8 cellular contexts compared by ENCODE assay signal in genomic region chr13:49248433-49249002, GRCh38. TPM values are rescaled to one million over a fixed set of nuclear protein-coding genes. Genes with fewer than 3 reads are reported as not detected.
A peak's percentile ranks its signal among the peaks of the same experiment; 100 is the strongest.
DNase-seq lines count a peak whose midpoint lies in the region; ATAC-seq, FAIRE-seq and TF ChIP-seq lines count a peak whose summit lies in the region.

No MANE protein-coding gene starts in this region.

- peak overlapping the region; percentile 96 for H3K27ac Mint-ChIP-seq in activated T-cell treated with anti-CD3 and anti-CD28 coated beads, Interleukin-2, amount 50 U/mL, for 24 hours
- peak overlapping the region; percentile 87 for H3K27ac Mint-ChIP-seq in glutamatergic neuron (ENCODE audit: unreplicated experiment)

- POLR2A ChIA-PET in A549 (lab: Yijun Ruan, JAX): interaction anchor here (0.6 to 1.6 kb wide), 3 partner anchors 29 to 465 kb away, joined by 3 to 6 read pairs (median 4); partner anchors contain the start of genes CAB39L, MLNR and SETDB2

- no peaks in the 10 kb centered on the region for H3K9me3 Mint-ChIP-seq in activated T-cell treated with anti-CD3 and anti-CD28 coated beads, Interleukin-2, amount 50 U/mL, for 24 hours
- peaks cover 8% of the 10 kb centered on the region for H3K9me3 Mint-ChIP-seq in glutamatergic neuron (ENCODE audit: unreplicated experiment)

- 3% methylated on average over 18 of the region's 18 CpGs for WGBS in A549 (ENCODE audit: missing lambda C conversion rate)

- H2AFZ ChIP-seq in parathyroid adenoma: peak overlapping the region; percentile 93

- no peak for TF ChIP-seq POLR2A in A549 (IDR thresholded peaks at IDR 0.05; ENCODE audit: low read length)

- H3K4me1 ChIP-seq in A549 (0 out of 3 replicates have a peak, but pooled peaks cover 3% of the 10 kb centered on the region), parathyroid adenoma (no peaks in the 10 kb centered on the region)

- no peaks in the 10 kb centered on the region for H3K27me3 ChIP-seq in parathyroid adenoma (ENCODE audit: control insufficient read depth, insufficient read depth, low read length)

- ATAC-seq in A549 (peak; percentile 52 to 54; a peak in 4 of 6 replicates), HG03460 (IDR thresholded peaks at IDR 0.05; ENCODE audit: unreplicated experiment) (peak; percentile 7), HG03378 (IDR thresholded peaks at IDR 0.05; ENCODE audit: unreplicated experiment) (no peak)

- no peak for TF ChIP-seq EP300 in A549 (IDR thresholded peaks at IDR 0.05)

- no peak for TF ChIP-seq RAD21 in A549 (conservative IDR thresholded peaks at IDR 0.05 in 1 of 2, IDR thresholded peaks at IDR 0.05 in 1 of 2)

- peaks cover 49% of the 10 kb centered on the region for H3K36me3 Mint-ChIP-seq in activated T-cell treated with anti-CD3 and anti-CD28 coated beads, Interleukin-2, amount 50 U/mL, for 24 hours (ENCODE audit: low read depth)
- no peaks in the 10 kb centered on the region for H3K36me3 Mint-ChIP-seq in glutamatergic neuron (ENCODE audit: unreplicated experiment)

- CTCF ChIA-PET in A549 (lab: Yijun Ruan, JAX): interaction anchor here (0.5 to 1.9 kb wide), 8 partner anchors 10 to 1863 kb away, joined by 3 to 7 read pairs (median 4); no protein-coding TSS in a partner anchor

- DNase-seq in A549 (ENCODE audit: low read depth in 1 of 2, low spot score in 1 of 2): peak in 1 of 2 experiments; percentile 3
- DNase-seq in activated T-cell treated with anti-CD3 and anti-CD28 coated beads, Interleukin-2, amount 50 U/mL, for 24 hours: no peak
- no peak for DNase-seq in glutamatergic neuron
- DNase-seq in SW 1271 (lab: John Stamatoyannopoulos, UW): no peak

- no peak for FAIRE-seq in A549 (lab: Jason Lieb, UNC)

- no peaks in the 10 kb centered on the region for H3K27me3 Mint-ChIP-seq in activated T-cell treated with anti-CD3 and anti-CD28 coated beads, Interleukin-2, amount 50 U/mL, for 24 hours
- H3K27me3 Mint-ChIP-seq in glutamatergic neuron (ENCODE audit: unreplicated experiment): peaks cover 1% of the 10 kb centered on the region

- no peaks in the 10 kb centered on the region for H3K79me2 ChIP-seq in parathyroid adenoma

- TF ChIP-seq CTCF in A549 (IDR thresholded peaks at IDR 0.05) (no peak; the same call in 2 of the 3 replicates), GM12874 (IDR thresholded peaks at IDR 0.05; ENCODE audit: insufficient read depth, low read depth, low read length) (peak; percentile 18; the same call in 1 of the 2 replicates), glutamatergic neuron (IDR thresholded peaks at IDR 0.05; ENCODE audit: partially characterized antibody, unreplicated experiment) (no peak), parathyroid adenoma (IDR thresholded peaks at IDR 0.05) (no peak)

- peak overlapping the region; percentile 19 for H3K9ac ChIP-seq in parathyroid adenoma

- H3K9me3 ChIP-seq in A549 (no peaks in the 10 kb centered on the region), parathyroid adenoma (ENCODE audit: control insufficient read depth, low read length) (no peaks in the 10 kb centered on the region)

- H3K4me3 Mint-ChIP-seq in activated T-cell treated with anti-CD3 and anti-CD28 coated beads, Interleukin-2, amount 50 U/mL, for 24 hours: peak overlapping the region; percentile 95
- peak overlapping the region; percentile 97 for H3K4me3 Mint-ChIP-seq in glutamatergic neuron (ENCODE audit: unreplicated experiment)

- H3K4me3 ChIP-seq in A549 (peak overlapping the region; percentile 82), parathyroid adenoma (ENCODE audit: low read depth, low read length) (peak overlapping the region; percentile 94)

- H3K4me1 Mint-ChIP-seq in activated T-cell treated with anti-CD3 and anti-CD28 coated beads, Interleukin-2, amount 50 U/mL, for 24 hours (ENCODE audit: low read depth): peaks cover 44% of the 10 kb centered on the region
- H3K4me1 Mint-ChIP-seq in glutamatergic neuron (ENCODE audit: low read depth, unreplicated experiment): no peaks in the 10 kb centered on the region

- no peaks in the 10 kb centered on the region for H3K36me3 ChIP-seq in parathyroid adenoma (ENCODE audit: control insufficient read depth, insufficient read depth, low read length)

- H3K27ac ChIP-seq in A549 (peak overlapping the region; percentile 75 to 91), parathyroid adenoma (peak overlapping the region; percentile 82)

- H3K4me2 ChIP-seq in A549 (peak overlapping the region; percentile 89), parathyroid adenoma (ENCODE audit: low read length) (peak overlapping the region; percentile 99)

TF ChIP-seq in A549, 52 proteins besides CTCF, POLR2A, EP300 and RAD21:
- TF ChIP-seq ZNF302 (CRISPR knock-in tag; IDR thresholded peaks at IDR 0.05): no peak
- TF ChIP-seq HMGXB4 (CRISPR knock-in tag; IDR thresholded peaks at IDR 0.05; ENCODE audit: borderline replicate concordance): no peak

RNA-seq across cellular contexts. Expression of gene CDADC1, which starts 0.8 kb away (rescaled TPM):
- 5.6 and 9.6 TPM in 2 replicates for polyA plus RNA-seq in A549 (2011; rRNA removed)
- polyA plus RNA-seq in A549 (2012; cell fraction: cytosol; rRNA removed): 2.7 TPM in 2 replicates
- polyA plus RNA-seq in A549 (2012; cell fraction: nucleus; rRNA removed): 0.58 and 1.2 TPM in 2 replicates
- polyA plus RNA-seq in A549 (2017; fragmentation: RNase III; extraction: RNeasy Plus Mini Kit Qiagen cat#74134 plus additional on column Dnase treatment): 3.8 to 5.2 TPM (median 4.3 TPM) in 3 replicates
- polyA minus RNA-seq in A549 (2011; rRNA and poly(A)+ RNA removed): 0.95 and 1.9 TPM in 2 replicates
- 4.3 TPM for total RNA-seq in glutamatergic neuron (ENCODE audit: unreplicated experiment)

RNA-seq across cellular contexts. Expression of gene MLNR, which starts 28.4 kb away (rescaled TPM):
- polyA plus RNA-seq in A549 (2011; rRNA removed) (0.30 TPM in 1 of 2 replicates, not detected in the other), A549 (2017; fragmentation: RNase III; extraction: RNeasy Plus Mini Kit Qiagen cat#74134 plus additional on column Dnase treatment) (0.51 to 0.63 TPM (median 0.54 TPM) in 3 replicates)
- 0.45 and 0.47 TPM in 2 replicates for polyA plus RNA-seq in A549 (2012; cell fraction: cytosol; rRNA removed)
- polyA plus RNA-seq in A549 (2012; cell fraction: nucleus; rRNA removed): 0.49 and 1.1 TPM in 2 replicates
- polyA minus RNA-seq in A549 (2011; rRNA and poly(A)+ RNA removed): 0.54 and 0.70 TPM in 2 replicates
- total RNA-seq in glutamatergic neuron (ENCODE audit: unreplicated experiment): not detected
